ENCODE assay signal across 8 cellular contexts in the genomic region with DNA sequence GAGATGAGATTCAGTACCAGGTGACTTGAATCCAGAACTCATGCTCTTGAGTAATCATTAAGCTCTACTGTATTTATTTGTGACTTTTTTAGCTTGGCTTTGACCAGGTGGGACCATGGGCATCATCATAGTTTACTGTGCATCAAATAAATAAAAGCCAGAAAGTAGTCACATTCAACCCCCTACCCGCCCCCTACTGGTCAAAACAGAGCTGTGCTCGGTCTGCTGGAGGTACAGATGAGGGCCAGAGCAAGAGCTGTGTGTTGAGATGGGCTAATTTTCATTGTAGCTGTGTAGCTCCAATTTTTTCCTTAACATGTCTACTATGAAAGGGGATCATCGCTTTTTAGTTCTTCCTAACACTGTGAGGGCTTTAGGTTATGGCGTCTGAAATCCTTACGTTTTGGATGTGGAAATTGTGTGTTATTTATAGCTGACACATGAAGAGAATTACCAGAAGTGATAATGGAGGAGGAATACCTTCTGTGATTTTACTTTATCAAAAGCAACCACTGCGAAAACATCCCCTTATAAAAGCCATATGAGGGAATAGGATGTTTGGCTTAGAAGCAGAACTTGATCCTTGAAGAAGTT.
DNase-seq lines count a peak whose midpoint lies in the region; ATAC-seq and TF ChIP-seq lines count a peak whose summit lies in the region.

No MANE protein-coding gene starts in this region.

- in situ Hi-C loops in GM23248 (cut with MboI): no loop called here

- H3K4me1 Mint-ChIP-seq in glutamatergic neuron (ENCODE audit: low read depth, unreplicated experiment): peaks cover 21% of the 10 kb centered on the region

- H3K4me2 ChIP-seq in GM23248 (ENCODE audit: unreplicated experiment): no peak overlapping the region

- no peak for ATAC-seq in HG02970 (IDR thresholded peaks at IDR 0.05; ENCODE audit: low FRiP score, unreplicated experiment)

- H3K36me3 Mint-ChIP-seq in glutamatergic neuron (ENCODE audit: unreplicated experiment): peaks cover 9% of the 10 kb centered on the region

- H3K4me3 ChIP-seq in GM23248: no peak overlapping the region

- no peaks in the 10 kb centered on the region for H3K4me1 ChIP-seq in GM23248 (ENCODE audit: insufficient read depth)

- peaks cover 3% of the 10 kb centered on the region for H3K9me3 Mint-ChIP-seq in glutamatergic neuron (ENCODE audit: unreplicated experiment)

- no peak overlapping the region for H3K27ac Mint-ChIP-seq in glutamatergic neuron (ENCODE audit: unreplicated experiment)

- TF ChIP-seq CTCF in glutamatergic neuron (IDR thresholded peaks at IDR 0.05; ENCODE audit: partially characterized antibody, unreplicated experiment): peak; percentile 83

- H3F3A ChIP-seq in GM23248 (ENCODE audit: insufficient read depth): no peaks in the 10 kb centered on the region

- 66 to 72% methylated on average over 6 of the region's 6 CpGs for WGBS in GM23248 (ENCODE audit: low coverage in 1 of 2, low lambda C conversion rate in 2 of 2, missing lambda C conversion rate in 2 of 2), 2 experiments

- no peaks in the 10 kb centered on the region for H3K9me2 ChIP-seq in GM23248 (ENCODE audit: insufficient read depth)

- H3K27me3 Mint-ChIP-seq in glutamatergic neuron (ENCODE audit: unreplicated experiment): peaks cover 4% of the 10 kb centered on the region

- no peaks in the 10 kb centered on the region for H4K20me1 ChIP-seq in GM23248 (ENCODE audit: insufficient read depth)

- no peaks in the 10 kb centered on the region for H3K27me3 ChIP-seq in GM23248 (replicated peaks; ENCODE audit: insufficient read depth)

- H3K27ac ChIP-seq in GM23248: no peak overlapping the region

- H3K36me3 ChIP-seq in GM23248 (ENCODE audit: low read depth): no peaks in the 10 kb centered on the region

- H2AFZ ChIP-seq in GM23248: no peak overlapping the region

- H3K79me2 ChIP-seq in GM23248 (ENCODE audit: insufficient read depth): peaks cover 23% of the 10 kb centered on the region

- H3K9ac ChIP-seq in GM23248: no peak overlapping the region

- no peak overlapping the region for H3K4me3 Mint-ChIP-seq in glutamatergic neuron (ENCODE audit: unreplicated experiment)

- peak; percentile 37 for DNase-seq in EL
- DNase-seq in GM23248: peak; percentile 62
- DNase-seq in RPMI8226: peak; percentile 29
- peak; percentile 71 for DNase-seq in glutamatergic neuron
- no peak for DNase-seq in OCI-M2 (lab: John Stamatoyannopoulos, UW; ENCODE audit: unreplicated experiment)
- no peak for DNase-seq in cortex of kidney (lab: John Stamatoyannopoulos, UW)
- DNase-seq in A172 (ENCODE audit: low spot score): no peak

- no peaks in the 10 kb centered on the region for H3K9me3 ChIP-seq in GM23248 (ENCODE audit: low read depth)

Comparison
In these comparisons a context has a peak if more than half of its experiments do, and no peak if none do; other contexts are left out.
1. DNase-seq: peak in EL (single experiment), GM23248 (single experiment), RPMI8226 (single experiment) and glutamatergic neuron (single experiment); none in OCI-M2 (single experiment), cortex of kidney (single experiment) and A172 (single experiment).